ENCODE assay signal across 13 cellular contexts in the genomic region with DNA sequence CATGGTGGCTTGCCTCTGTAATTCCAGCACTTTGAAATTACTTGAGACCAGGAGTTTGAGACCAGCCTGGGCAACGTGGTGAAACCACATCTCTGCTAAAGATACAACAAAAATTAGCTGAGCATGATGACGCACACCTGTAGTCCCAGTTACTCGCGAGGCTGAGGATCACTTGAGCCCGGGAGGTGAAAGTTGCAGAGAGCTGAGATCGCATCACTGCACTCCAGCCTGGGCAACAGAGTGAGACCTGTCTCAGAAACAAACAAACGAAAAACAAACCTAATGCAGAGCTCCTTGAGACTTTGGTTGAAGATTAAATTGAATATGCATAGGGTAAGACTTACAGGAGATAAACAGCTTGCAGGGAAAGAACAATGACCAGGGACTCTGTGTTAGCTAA.
DNase-seq lines count a peak whose midpoint lies in the region; ATAC-seq and TF ChIP-seq lines count a peak whose summit lies in the region.
"Had no signal": no experiment of that assay in that cellular context is flagged by ENCODE, and none has a peak within 500 bp of the region (broad histone marks: within the 10 kb centered on the region; RNA-seq: fewer than 3 reads in every experiment).

No MANE protein-coding gene starts in this region.

- no peak for DNase-seq in naive B cell
- no peak for DNase-seq in NCI-H146 treated with DMSO at 0.1 percent for 48 hours (lab: John Stamatoyannopoulos, UW; ENCODE audit: unreplicated experiment)
- no peak for DNase-seq in DMS153 (lab: John Stamatoyannopoulos, UW)
- no peak for DNase-seq in foreskin fibroblast
- DNase-seq: activated naive CD4-positive, alpha-beta T cell; Caco-2; glutamatergic neuron; psoas muscle; Right ventricle myocardium superior; transverse colon had no signal

- H3K36me3 Mint-ChIP-seq in naive B cell: peaks cover 42 to 50% of the 10 kb centered on the region in 2 donors

- TF ChIP-seq CTCF in foreskin fibroblast (IDR thresholded peaks at IDR 0.05; ENCODE audit: low read depth, low read length): no peak

- peak overlapping the region in 3 of 8 donors; percentile 27 to 75 (median 38) for H3K4me3 Mint-ChIP-seq in naive B cell

- no peak overlapping the region for H3K4me3 ChIP-seq in foreskin fibroblast (ENCODE audit: low read depth in 1 of 2, low read length in 2 of 2)
- H3K4me3 ChIP-seq: psoas muscle, transverse colon had no signal

- H3K9me3 Mint-ChIP-seq in naive B cell: peaks cover 0 to 3% (median 0%) of the 10 kb centered on the region in 7 donors

- no peaks in the 10 kb centered on the region for H3K27me3 Mint-ChIP-seq in naive B cell

- H3K27ac Mint-ChIP-seq in naive B cell: peak overlapping the region in 5 of 6 donors; percentile 23 to 83 (median 62)

- ATAC-seq in GM18909 (IDR thresholded peaks at IDR 0.05; ENCODE audit: poor library complexity, unreplicated experiment) (peak; percentile 91), GM21737 (IDR thresholded peaks at IDR 0.05; ENCODE audit: unreplicated experiment) (peak; percentile 82), HG03175 (IDR thresholded peaks at IDR 0.05; ENCODE audit: unreplicated experiment) (peak; percentile 87), naive B cell (ENCODE audit: low read depth in 2 of 2) (peak; percentile 10 to 46)
- ATAC-seq: psoas muscle had no signal

- H3K4me1 Mint-ChIP-seq in naive B cell: peaks cover 34 to 37% (median 35%) of the 10 kb centered on the region in 3 donors

Comparison
In these comparisons a context has a peak if more than half of its experiments do, and no peak if none do; other contexts are left out.
1. ATAC-seq: peak in every context shown above with its lines; median percentile 91 in GM18909; 87 in HG03175; 82 in GM21737; 28 in naive B cell.